ENCODE assay signal across 11 cellular contexts in genomic region chr21:27275294-27275927, GRCh38.
DNase-seq lines count a peak whose midpoint lies in the region; ATAC-seq and TF ChIP-seq lines count a peak whose summit lies in the region.
"Had no signal": no experiment of that assay in that cellular context is flagged by ENCODE, and none has a peak within 500 bp of the region (broad histone marks: within the 10 kb centered on the region; RNA-seq: fewer than 3 reads in every experiment).

No MANE protein-coding gene starts in this region.

- no peak overlapping the region for H3K56ac ChIP-seq in H9 (ENCODE audit: insufficient read length, low read depth, low read length)

- H3K4me1 Mint-ChIP-seq in H9 = peaks cover 5 to 7% of the 10 kb centered on the region in 2 experiments

- H3K4me2 ChIP-seq in smooth muscle cell (peak overlapping the region; percentile 22), H9 (ENCODE audit: insufficient read depth, insufficient read length, low read length) (no peak overlapping the region)

- H3K23me2 ChIP-seq in H9 (ENCODE audit: insufficient read length, low read depth, low read length, poor library complexity, severe bottlenecking) = no peaks in the 10 kb centered on the region

- H4K5ac ChIP-seq in H9 (ENCODE audit: insufficient read length, low read depth, low read length) = no peak overlapping the region

- H3K4me1 ChIP-seq in smooth muscle cell (ENCODE audit: low read depth) (peaks cover 25% of the 10 kb centered on the region), H9 (ENCODE audit: insufficient read depth, low read length) (no peaks in the 10 kb centered on the region; the same call in 1 of the 2 replicates)

- H3K36me3 Mint-ChIP-seq in H9 (ENCODE audit: insufficient read depth in 1 of 3, low read depth in 3 of 3) = no peaks in the 10 kb centered on the region

- no peak overlapping the region for H2BK12ac ChIP-seq in H9 (ENCODE audit: insufficient read length, low read depth, low read length)

- H2BK5ac ChIP-seq in H9 (ENCODE audit: insufficient read length, low read length) = no peak overlapping the region

- H3K79me2 ChIP-seq in smooth muscle cell (ENCODE audit: low read depth) (no peaks in the 10 kb centered on the region), H9 (ENCODE audit: insufficient read depth, low read length) (no peaks in the 10 kb centered on the region)

- WGBS in smooth muscle cell (ENCODE audit: low lambda C conversion rate) = 0% methylated on average over 1 of the region's 1 CpG
- no CpG with 5 or more reads among the region's 1 CpG for WGBS in H9 (ENCODE audit: extremely low coverage, insufficient read length, low lambda C conversion rate)

- no peak overlapping the region for H3K4ac ChIP-seq in H9 (ENCODE audit: low read depth, low read length)

- H3K18ac ChIP-seq in H9 (ENCODE audit: insufficient read length, low read depth, low read length) = no peak overlapping the region

- TF ChIP-seq CTCF in fibroblast of mammary gland (conservative IDR thresholded peaks at IDR 0.05; ENCODE audit: control insufficient read depth, insufficient read depth, low read depth, low read length) = no peak
- TF ChIP-seq CTCF in smooth muscle cell (IDR thresholded peaks at IDR 0.05; ENCODE audit: borderline replicate concordance, insufficient read depth, poor library complexity, severe bottlenecking) = no peak
- TF ChIP-seq CTCF in H9 (conservative IDR thresholded peaks at IDR 0.05) = no peak

- no peak overlapping the region for H2BK15ac ChIP-seq in H9 (ENCODE audit: low read depth, low read length)

- H2AFZ ChIP-seq in smooth muscle cell (ENCODE audit: low read depth) (peak overlapping the region; percentile 29), H9 (ENCODE audit: low read length) (no peak overlapping the region)

- H4K20me1 ChIP-seq in smooth muscle cell (ENCODE audit: low read depth) (no peaks in the 10 kb centered on the region), H9 (ENCODE audit: control insufficient read depth, insufficient read depth, insufficient read length) (no peaks in the 10 kb centered on the region)

- H3K27ac Mint-ChIP-seq in H9 = no peak overlapping the region
- H3K27ac Mint-ChIP-seq: activated CD8-positive, alpha-beta T cell treated with anti-CD3 and anti-CD28 coated beads for 36 hours had no signal

- no peaks in the 10 kb centered on the region for H3K9me3 ChIP-seq in smooth muscle cell (replicated peaks; ENCODE audit: low read depth)
- no peaks in the 10 kb centered on the region for H3K9me3 ChIP-seq in H9 (ENCODE audit: control insufficient read depth, low read depth, low read length)
- H3K9me3 ChIP-seq: body of pancreas had no signal

- H3K9ac ChIP-seq in smooth muscle cell (ENCODE audit: low read depth) = peak overlapping the region; percentile 45
- H3K9ac ChIP-seq in H9 (ENCODE audit: extremely low read depth, insufficient read length, low read length) = no peak overlapping the region

- no peak overlapping the region for H4K8ac ChIP-seq in H9 (replicated peaks; ENCODE audit: insufficient read length, low read depth, low read length)

- H2BK20ac ChIP-seq in H9 (ENCODE audit: low read depth, low read length, poor library complexity, severe bottlenecking) = no peak overlapping the region

- H3K9me3 Mint-ChIP-seq in H9 = peaks cover 0 to 4% of the 10 kb centered on the region in 2 experiments; a peak in 1 of 5 replicates

- H3K27ac ChIP-seq in smooth muscle cell (ENCODE audit: low read depth) (peak overlapping the region; percentile 85), H9 (ENCODE audit: insufficient read length, low read depth, low read length) (no peak overlapping the region)
- H3K27ac ChIP-seq: body of pancreas had no signal

- no peaks in the 10 kb centered on the region for H3K79me1 ChIP-seq in H9 (ENCODE audit: insufficient read depth, low read depth, low read length, poor library complexity, severe bottlenecking)

- H3K14ac ChIP-seq in H9 (ENCODE audit: insufficient read depth, low read length) = no peak overlapping the region

- no peak overlapping the region for H3K23ac ChIP-seq in H9 (ENCODE audit: insufficient read length, low read depth, low read length)

- DNase-seq in HPDE6-E6E7 (ENCODE audit: extremely low spot score) (peak; percentile 19), SIG-M5 (lab: John Stamatoyannopoulos, UW) (peak; percentile 75), fibroblast of mammary gland (ENCODE audit: low read depth) (peak; percentile 88), smooth muscle cell (lab: John Stamatoyannopoulos, UW; ENCODE audit: unreplicated experiment) (no peak), H9 (no peak)
- no peak for DNase-seq in activated CD4-positive, alpha-beta T cell treated with anti-CD3 and anti-CD28 coated beads for 1 hour
- DNase-seq: activated CD8-positive, alpha-beta T cell treated with anti-CD3 and anti-CD28 coated beads for 36 hours; body of pancreas; NCI-H1048; posterior cingulate gyrus had no signal

- no peak overlapping the region for H2BK120ac ChIP-seq in H9 (ENCODE audit: low read depth, low read length, poor library complexity, severe bottlenecking)

- no peak overlapping the region for H3K4me3 ChIP-seq in fibroblast of mammary gland (ENCODE audit: control insufficient read depth, low read depth, low read length)
- H3K4me3 ChIP-seq in smooth muscle cell = no peak overlapping the region
- H3K4me3 ChIP-seq: body of pancreas had no signal

- no peak overlapping the region for H2AK5ac ChIP-seq in H9 (ENCODE audit: insufficient read length, low read length)

- no peak overlapping the region for H3T11ph ChIP-seq in H9 (ENCODE audit: low read length)

- H3K27me3 Mint-ChIP-seq in H9 (ENCODE audit: low read depth) = no peaks in the 10 kb centered on the region
- H3K27me3 Mint-ChIP-seq: activated CD8-positive, alpha-beta T cell treated with anti-CD3 and anti-CD28 coated beads for 36 hours had no signal

- no peaks in the 10 kb centered on the region for H3K36me3 ChIP-seq in smooth muscle cell (ENCODE audit: low read depth)

- H3K27me3 ChIP-seq in smooth muscle cell (ENCODE audit: low read depth) (no peaks in the 10 kb centered on the region), H9 (ENCODE audit: insufficient read depth, low read length) (no peaks in the 10 kb centered on the region)
- H3K27me3 ChIP-seq: body of pancreas had no signal

- no peak for ATAC-seq in HG02798 (IDR thresholded peaks at IDR 0.05; ENCODE audit: poor library complexity, unreplicated experiment)
- ATAC-seq: activated CD8-positive, alpha-beta T cell treated with anti-CD3 and anti-CD28 coated beads for 36 hours; body of pancreas had no signal

- H3K4me3 Mint-ChIP-seq in H9 = no peak overlapping the region
- H3K4me3 Mint-ChIP-seq: activated CD8-positive, alpha-beta T cell treated with anti-CD3 and anti-CD28 coated beads for 36 hours had no signal

- H4K91ac ChIP-seq in H9 (ENCODE audit: insufficient read length, low read depth, low read length) = no peak overlapping the region

- peaks cover 2% of the 10 kb centered on the region for H3F3A ChIP-seq in smooth muscle cell (ENCODE audit: low read depth)

Comparison
In these comparisons a context has a peak if more than half of its experiments do, and no peak if none do; other contexts are left out.
1. DNase-seq: peak in HPDE6-E6E7 (single experiment), SIG-M5 (single experiment) and fibroblast of mammary gland (single experiment); none in smooth muscle cell (single experiment), activated CD4-positive, alpha-beta T cell treated with anti-CD3 and anti-CD28 coated beads for 1 hour (single experiment) and H9 (single experiment).